Comparison of ENCODE assay signal across 37 cellular contexts in genomic region chr7:136919820-136920219, GRCh38. TPM values are rescaled to one million over a fixed set of nuclear protein-coding genes. Genes with fewer than 3 reads are reported as not detected.
"Had no signal": no experiment of that assay in that cellular context is flagged by ENCODE, and none has a peak within 500 bp of the region (broad histone marks: within the 10 kb centered on the region; RNA-seq: fewer than 3 reads in every experiment).

No MANE protein-coding gene starts in this region.

- H3K9me3 ChIP-seq: colonic mucosa, gastrocnemius medialis, heart left ventricle had no signal

- H3K4me1 ChIP-seq: colonic mucosa, foreskin keratinocyte, gastrocnemius medialis had no signal

- H3K27ac ChIP-seq: brain microvascular endothelial cell, colonic mucosa, foreskin keratinocyte, gastrocnemius medialis, heart left ventricle, WERI-Rb-1 had no signal

- DNase-seq: activated B cell treated with CpG ODN at 0.5 μM for 24 hours; activated CD4-positive, alpha-beta T cell treated with anti-CD3 and anti-CD28 coated beads for 48 hours; activated CD4-positive, alpha-beta T cell treated with anti-CD3 and anti-CD28 coated beads, Interleukin-2, amount 50 U/mL, for 1 hour; activated CD4-positive, alpha-beta T cell treated with anti-CD3 and anti-CD28 coated beads, Interleukin-2, amount 50 U/mL, for 48 hours; activated CD8-positive, alpha-beta memory T cell treated with anti-CD3 and anti-CD28 coated beads, Interleukin-2, amount 10 ng/mL, durations not matched to agents 7 days and 5 days; activated CD8-positive, alpha-beta memory T cell treated with anti-CD3 and anti-CD28 coated beads, Interleukin-2, amount 50 U/mL, for 4 hours; activated CD8-positive, alpha-beta T cell treated with anti-CD3 and anti-CD28 coated beads for 36 hours; activated effector memory CD4-positive, alpha-beta T cell treated with anti-CD3 and anti-CD28 coated beads, Interleukin-2, amount 50 U/mL, for 16 hours; activated naive CD4-positive, alpha-beta T cell treated with anti-CD3 and anti-CD28 coated beads for 36 hours; activated naive CD8-positive, alpha-beta T cell treated with anti-CD3 and anti-CD28 coated beads for 36 hours; activated naive CD8-positive, alpha-beta T cell treated with anti-CD3 and anti-CD28 coated beads, Interleukin-2, amount 50 U/mL, for 24 hours; activated T-cell treated with anti-CD3 and anti-CD28 coated beads, Interleukin-2, amount 50 U/mL, for 1 hour; activated T-cell treated with anti-CD3 and anti-CD28 coated beads, Interleukin-2, amount 50 U/mL, for 48 hours; amniotic stem cell; anterior cingulate cortex; brain microvascular endothelial cell; caudate nucleus; colonic mucosa; effector memory CD4-positive, alpha-beta T cell; endodermal cell; foreskin keratinocyte; gastrocnemius medialis; glutamatergic neuron; heart left ventricle; SW 1271; T-cell; T-helper 9 cell; WERI-Rb-1 had no signal

- H3K27me3 ChIP-seq: brain microvascular endothelial cell, colonic mucosa, foreskin keratinocyte, gastrocnemius medialis, heart left ventricle had no signal

- H3K4me3 ChIP-seq: colonic mucosa, gastrocnemius medialis, heart left ventricle had no signal

- ATAC-seq: activated CD4-positive, CD25-positive, alpha-beta regulatory T cell treated with anti-CD3 and anti-CD28 coated beads, Interleukin-2, amount 50 U/mL, for 24 hours; activated CD8-positive, alpha-beta memory T cell treated with anti-CD3 and anti-CD28 coated beads, Interleukin-2, amount 10 ng/mL, durations not matched to agents 7 days and 5 days; activated CD8-positive, alpha-beta T cell treated with anti-CD3 and anti-CD28 coated beads for 36 hours; activated naive CD8-positive, alpha-beta T cell treated with anti-CD3 and anti-CD28 coated beads, Interleukin-2, amount 50 U/mL, for 24 hours; esophagus mucosa; foreskin keratinocyte; gastrocnemius medialis; heart left ventricle; T-cell had no signal

- H3K36me3 ChIP-seq: brain microvascular endothelial cell, colonic mucosa, gastrocnemius medialis, WERI-Rb-1 had no signal

RNA-seq across cellular contexts. Expression of gene CHRM2, which starts 51.4 kb away (rescaled TPM):
- total RNA-seq: activated B cell treated with CpG ODN at 0.5 μM for 24 hours; activated CD8-positive, alpha-beta memory T cell treated with anti-CD3 and anti-CD28 coated beads for 36 hours; activated CD8-positive, alpha-beta memory T cell treated with anti-CD3 and anti-CD28 coated beads, Interleukin-2, amount 10 ng/mL, durations not matched to agents 7 days and 5 days; activated CD8-positive, alpha-beta T cell treated with anti-CD3 and anti-CD28 coated beads for 36 hours; activated naive CD4-positive, alpha-beta T cell treated with anti-CD3 and anti-CD28 coated beads for 36 hours; activated naive CD8-positive, alpha-beta T cell treated with anti-CD3 and anti-CD28 coated beads for 36 hours; activated T-helper 1 cell treated with anti-CD3 and anti-CD28 coated beads, Interleukin-12 subunit alpha, Interleukin-12 subunit beta, Interleukin-2, Interleukin-4 antibody, amounts not matched to agents 30 ng/mL and 10 ng/mL and 1 ng/mL, durations not matched to agents 14 hours and 24 hours and 36 hours; activated T-helper 2 cell treated with anti-CD3 and anti-CD28 coated beads, Interferon-gamma antibody, Interleukin-2, Interleukin-4, amounts not matched to agents 10 μg/mL and 5 μg/mL and 100 μg/mL, durations not matched to agents 14 hours and 24 hours and 36 hours; astrocyte; chondrocyte; dermis microvascular lymphatic vessel endothelial cell; endodermal cell; esophagus mucosa; foreskin keratinocyte; gastrocnemius medialis; T-helper 2 cell treated with Interferon-gamma antibody and Interleukin-4, amounts not matched to agents 100 ng/mL and 5 ng/mL, for 36 hours had no signal
- polyA plus RNA-seq: foreskin keratinocyte had no signal
